In genomic region chr12:79420146-79420618, GRCh38 we compare ENCODE assay signal across 8 cellular contexts.
DNase-seq lines count a peak whose midpoint lies in the region; ATAC-seq, FAIRE-seq and TF ChIP-seq lines count a peak whose summit lies in the region.

No MANE protein-coding gene starts in this region.

- TF ChIP-seq CTCF in C4-2B (conservative IDR thresholded peaks at IDR 0.05) (peak; percentile 71), WERI-Rb-1 (IDR thresholded peaks at IDR 0.05; ENCODE audit: low read depth, low read length) (peak; percentile 40; the same call in 1 of the 2 replicates), kidney (IDR thresholded peaks at IDR 0.05; ENCODE audit: borderline replicate concordance, extremely low read depth, insufficient read depth) (peak; percentile 42)

- H3K36me3 ChIP-seq in WERI-Rb-1 (no peaks in the 10 kb centered on the region), kidney (ENCODE audit: control insufficient read depth in 1 of 2, insufficient read depth in 2 of 2, low read length in 2 of 2) (no peaks in the 10 kb centered on the region)

- no peak overlapping the region for H3K27ac ChIP-seq in C4-2B
- H3K27ac ChIP-seq in WERI-Rb-1: no peak overlapping the region
- peak overlapping the region; percentile 68 to 77 for H3K27ac ChIP-seq in kidney (ENCODE audit: low read depth in 2 of 2, low read length in 2 of 2)

- ATAC-seq in HG02885 (IDR thresholded peaks at IDR 0.05; ENCODE audit: poor library complexity, unreplicated experiment): peak; percentile 48
- ATAC-seq in HG03025 (IDR thresholded peaks at IDR 0.05; ENCODE audit: low FRiP score, unreplicated experiment): no peak

- intact Hi-C loops in kidney (cut with DNase I): no loop called here

- no peak overlapping the region for H3K4me3 ChIP-seq in WERI-Rb-1 (ENCODE audit: low read depth, low read length)
- H3K4me3 ChIP-seq in kidney (ENCODE audit: low read length in 2 of 2): no peak overlapping the region

- peak; percentile 11 for FAIRE-seq in kidney (lab: Jason Lieb, UNC)

- peak overlapping the region in 1 of 2 donors; percentile 2 for H3K9ac ChIP-seq in kidney (ENCODE audit: low read length in 2 of 2)

- H3K27me3 ChIP-seq in WERI-Rb-1 (ENCODE audit: insufficient read depth, low read depth, severe bottlenecking): no peaks in the 10 kb centered on the region

- peaks cover 13 to 60% of the 10 kb centered on the region in 2 donors for H3K4me1 ChIP-seq in kidney (ENCODE audit: control insufficient read depth in 1 of 2, insufficient read depth in 1 of 2, low read depth in 1 of 2, low read length in 2 of 2)

- H3K9me3 ChIP-seq in WERI-Rb-1 (ENCODE audit: severe bottlenecking) (no peaks in the 10 kb centered on the region), kidney (ENCODE audit: control insufficient read depth in 1 of 2, low read length in 2 of 2) (no peaks in the 10 kb centered on the region)

- no peak for DNase-seq in WERI-Rb-1
- DNase-seq in kidney: no peak
- DNase-seq in activated naive CD4-positive, alpha-beta T cell treated with anti-CD3 and anti-CD28 coated beads, Interleukin-2, amount 50 U/mL, for 16 hours: no peak
- no peak for DNase-seq in NCI-H187 treated with DMSO at 0.1 percent for 48 hours (lab: John Stamatoyannopoulos, UW)
- no peak for DNase-seq in stimulated activated naive CD4-positive, alpha-beta T cell (lab: John Stamatoyannopoulos, UW)

Comparison
In these comparisons a context has a peak if more than half of its experiments do, and no peak if none do; other contexts are left out.
1. H3K27ac ChIP-seq: peak in kidney (2 of 2); none in C4-2B (single experiment) and WERI-Rb-1 (single experiment).
2. Peak in every context shown above with its lines, with median percentiles within 50 percentile points of each other: CTCF ChIP-seq.